Comparison of ENCODE assay signal across 33 cellular contexts in the genomic region with DNA sequence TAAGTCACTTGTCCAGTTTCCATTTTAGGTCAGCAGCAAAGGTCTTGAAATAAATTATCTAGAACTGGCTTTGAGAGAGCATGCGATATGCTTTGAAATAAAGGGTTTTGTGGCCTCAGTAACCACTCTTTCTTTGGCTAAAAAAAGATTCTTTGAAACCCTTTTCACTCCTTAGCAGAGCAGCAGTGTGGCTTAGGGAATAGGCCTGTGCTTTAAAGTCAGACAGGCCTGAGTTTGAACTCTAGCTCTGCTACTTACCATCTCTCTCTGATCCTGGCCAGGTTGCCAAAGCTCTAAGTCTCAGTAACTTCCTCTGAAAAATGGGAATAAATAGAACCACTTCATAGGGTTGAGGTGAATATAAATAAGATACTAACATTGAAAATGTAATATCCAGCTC. TPM values are rescaled to one million over a fixed set of nuclear protein-coding genes. Genes with fewer than 3 reads are reported as not detected.
"Had no signal": no experiment of that assay in that cellular context is flagged by ENCODE, and none has a peak within 500 bp of the region (broad histone marks: within the 10 kb centered on the region; RNA-seq: fewer than 3 reads in every experiment).

No MANE protein-coding gene starts in this region.

- H3K27ac ChIP-seq: breast epithelium, heart left ventricle, lower lobe of right lung, pancreas, testis had no signal

- H3K9me3 Mint-ChIP-seq: activated naive CD4-positive, alpha-beta T cell treated with anti-CD3 and anti-CD28 coated beads, Interleukin-2, amount 10 ng/mL, durations not matched to agents 7 days and 5 days; activated naive CD8-positive, alpha-beta T cell treated with anti-CD3 and anti-CD28 coated beads, Interleukin-2, amount 10 ng/mL, durations not matched to agents 7 days and 5 days; immature natural killer cell; nephron; type B pancreatic cell had no signal

- ATAC-seq: activated CD8-positive, alpha-beta memory T cell treated with anti-CD3 and anti-CD28 coated beads, Interleukin-2, amount 10 ng/mL, durations not matched to agents 7 days and 5 days; activated CD8-positive, alpha-beta T cell treated with anti-CD3 and anti-CD28 coated beads, Interleukin-2, amount 10 ng/mL, durations not matched to agents 7 days and 5 days; esophagus mucosa; heart left ventricle; left lobe of liver; lower lobe of right lung; mucosa of descending colon; pancreas; sciatic nerve; stimulated activated naive CD8-positive, alpha-beta T cell treated with anti-CD3 and anti-CD28 coated beads, Interleukin-15, Interleukin-2, amounts not matched to agents 100 U/mL and 50 U/mL, for 24 hours; T-helper 17 cell had no signal

- H3K27me3 Mint-ChIP-seq: T-helper 17 cell had no signal

- H3K27ac Mint-ChIP-seq: activated CD8-positive, alpha-beta memory T cell treated with anti-CD3 and anti-CD28 coated beads, Interleukin-2, amount 10 ng/mL, durations not matched to agents 7 days and 5 days; activated CD8-positive, alpha-beta T cell treated with anti-CD3 and anti-CD28 coated beads, Interleukin-2, amount 10 ng/mL, durations not matched to agents 7 days and 5 days; activated naive CD4-positive, alpha-beta T cell treated with anti-CD3 and anti-CD28 coated beads, Interleukin-2, amount 10 ng/mL, durations not matched to agents 7 days and 5 days; activated naive CD8-positive, alpha-beta T cell treated with anti-CD3 and anti-CD28 coated beads, Interleukin-2, amount 10 ng/mL, durations not matched to agents 7 days and 5 days; activated T-helper 1 cell treated with anti-CD3 and anti-CD28 coated beads, Interleukin-12 subunit alpha, Interleukin-12 subunit beta, Interleukin-2, Interleukin-4 antibody, amounts not matched to agents 30 ng/mL and 10 ng/mL and 1 ng/mL, durations not matched to agents 14 hours and 24 hours and 36 hours; immature natural killer cell; nephron; T-helper 17 cell; type B pancreatic cell; WTC11 had no signal

- H3K9me3 ChIP-seq: breast epithelium, heart left ventricle, lower lobe of right lung, mucosa of descending colon, pancreas, prostate gland, testis, uterus had no signal

- H3K4me3 Mint-ChIP-seq: activated CD8-positive, alpha-beta memory T cell treated with anti-CD3 and anti-CD28 coated beads, Interleukin-2, amount 10 ng/mL, durations not matched to agents 7 days and 5 days; activated CD8-positive, alpha-beta T cell treated with anti-CD3 and anti-CD28 coated beads, Interleukin-2, amount 10 ng/mL, durations not matched to agents 7 days and 5 days; activated naive CD4-positive, alpha-beta T cell treated with anti-CD3 and anti-CD28 coated beads, Interleukin-2, amount 10 ng/mL, durations not matched to agents 7 days and 5 days; activated naive CD8-positive, alpha-beta T cell treated with anti-CD3 and anti-CD28 coated beads, Interleukin-2, amount 10 ng/mL, durations not matched to agents 7 days and 5 days; activated T-helper 1 cell treated with anti-CD3 and anti-CD28 coated beads, Interleukin-12 subunit alpha, Interleukin-12 subunit beta, Interleukin-2, Interleukin-4 antibody, amounts not matched to agents 30 ng/mL and 10 ng/mL and 1 ng/mL, durations not matched to agents 14 hours and 24 hours and 36 hours; immature natural killer cell; nephron; T-helper 17 cell; type B pancreatic cell; WTC11 had no signal

- H3K36me3 ChIP-seq: breast epithelium, heart left ventricle, lower lobe of right lung, pancreas, prostate gland, uterus had no signal

- H3K4me1 Mint-ChIP-seq: activated naive CD4-positive, alpha-beta T cell treated with anti-CD3 and anti-CD28 coated beads, Interleukin-2, amount 10 ng/mL, durations not matched to agents 7 days and 5 days; immature natural killer cell had no signal

- H3K4me1 ChIP-seq: breast epithelium, lower lobe of right lung, pancreas, prostate gland, testis, uterus had no signal

- FAIRE-seq: kidney, pancreas had no signal

- DNase-seq: activated CD4-positive, alpha-beta T cell treated with anti-CD3 and anti-CD28 coated beads for 1 hour; activated CD8-positive, alpha-beta memory T cell treated with anti-CD3 and anti-CD28 coated beads, Interleukin-2, amount 10 ng/mL, durations not matched to agents 7 days and 5 days; activated CD8-positive, alpha-beta T cell treated with anti-CD3 and anti-CD28 coated beads, Interleukin-2, amount 10 ng/mL, durations not matched to agents 7 days and 5 days; activated gamma-delta T cell; activated naive CD4-positive, alpha-beta T cell treated with anti-CD3 and anti-CD28 coated beads, Interleukin-2, amount 10 ng/mL, durations not matched to agents 7 days and 5 days; activated naive CD8-positive, alpha-beta T cell treated with anti-CD3 and anti-CD28 coated beads, Interleukin-2, amount 10 ng/mL, durations not matched to agents 7 days and 5 days; amniotic stem cell; central memory CD4-positive, alpha-beta T cell; foreskin fibroblast; heart left ventricle; hypothalamus; immature natural killer cell; kidney; lower lobe of right lung; mucosa of descending colon; pancreas; retina; stimulated activated CD4-positive, alpha-beta T cell treated with anti-CD3 and anti-CD28 coated beads, Interleukin-12 subunit alpha, Interleukin-12 subunit beta, amount 100 ng/mL, for 4 hours; stimulated activated CD4-positive, alpha-beta T cell treated with anti-CD3 and anti-CD28 coated beads, Interleukin-4, amount 100 ng/mL, for 1 hour; stimulated activated naive CD8-positive, alpha-beta T cell treated with anti-CD3 and anti-CD28 coated beads, Interleukin-15, Interleukin-2, amounts not matched to agents 100 U/mL and 50 U/mL, for 24 hours; T-helper 17 cell; testis; uterus had no signal

- H3K36me3 Mint-ChIP-seq: activated CD8-positive, alpha-beta memory T cell treated with anti-CD3 and anti-CD28 coated beads, Interleukin-2, amount 10 ng/mL, durations not matched to agents 7 days and 5 days; activated naive CD4-positive, alpha-beta T cell treated with anti-CD3 and anti-CD28 coated beads, Interleukin-2, amount 10 ng/mL, durations not matched to agents 7 days and 5 days; activated naive CD8-positive, alpha-beta T cell treated with anti-CD3 and anti-CD28 coated beads, Interleukin-2, amount 10 ng/mL, durations not matched to agents 7 days and 5 days; immature natural killer cell; type B pancreatic cell; WTC11 had no signal

- H3K4me3 ChIP-seq: breast epithelium, heart left ventricle, lower lobe of right lung, mucosa of descending colon, pancreas, prostate gland, skin epidermis, testis, uterus had no signal

- H3K27me3 ChIP-seq: breast epithelium, heart left ventricle, pancreas, testis, uterus had no signal

RNA-seq across cellular contexts. Expression of gene QPCT, which starts 52.7 kb away (rescaled TPM):
- total RNA-seq: activated CD8-positive, alpha-beta T cell treated with anti-CD3 and anti-CD28 coated beads, Interleukin-2, amount 10 ng/mL, durations not matched to agents 7 days and 5 days had no signal
